24 cellular contexts compared by ENCODE assay signal in genomic region chr9:68794898-68795297, GRCh38.
DNase-seq lines count a peak whose midpoint lies in the region; FAIRE-seq and TF ChIP-seq lines count a peak whose summit lies in the region.
"Had no signal": no experiment of that assay in that cellular context is flagged by ENCODE, and none has a peak within 500 bp of the region (broad histone marks: within the 10 kb centered on the region; RNA-seq: fewer than 3 reads in every experiment).

No MANE protein-coding gene starts in this region.

- 77% methylated on average over 4 of the region's 4 CpGs; no CpG with 5 or more reads in 1 of the 2 experiments for WGBS in H1 (ENCODE audit: extremely low coverage in 1 of 2, insufficient coverage in 1 of 2, insufficient read length in 1 of 2, insufficient replicate concordance in 2 of 2, low coverage in 1 of 2, low lambda C conversion rate in 2 of 2, missing lambda C conversion rate in 1 of 2), 2 experiments

- TF ChIP-seq CTCF in H1 (IDR thresholded peaks at IDR 0.05; ENCODE audit: control extremely low read depth in 1 of 3, insufficient read depth in 1 of 3, low read depth in 1 of 3, low read length in 3 of 3): no peak

- H3K27ac ChIP-seq in H1 (ENCODE audit: low read depth, low read length) (no peak overlapping the region), subcutaneous abdominal adipose tissue (ENCODE audit: low read depth, low read length) (peak overlapping the region; percentile 56)
- H3K27ac ChIP-seq: BLaER1, thyroid gland, VCaP had no signal

- H4K8ac ChIP-seq in H1 (ENCODE audit: extremely low read depth, insufficient read depth, low read length): no peak overlapping the region

- H3K4me1 ChIP-seq in H1 (replicated peaks in 1 of 4; ENCODE audit: control insufficient read depth in 3 of 4, insufficient read depth in 4 of 4, low read length in 3 of 4): peaks cover 0 to 3% (median 0%) of the 10 kb centered on the region in 4 experiments; a peak in 2 of 7 replicates
- H3K4me1 ChIP-seq in subcutaneous abdominal adipose tissue (ENCODE audit: control insufficient read depth in 5 of 5, insufficient read depth in 5 of 5, low read length in 5 of 5): peaks cover 0 to 13% (median 3%) of the 10 kb centered on the region in 5 donors
- H3K4me1 ChIP-seq: HAP-1, thyroid gland had no signal

- TF ChIP-seq POLR2A in H1 (IDR thresholded peaks at IDR 0.05; ENCODE audit: control extremely low read depth in 1 of 2, low read depth in 2 of 2, low read length in 2 of 2): no peak

- no peak overlapping the region for H2BK15ac ChIP-seq in H1 (ENCODE audit: low read length)

- no peak overlapping the region; the same call in 1 of the 2 replicates for H2AFZ ChIP-seq in H1 (ENCODE audit: low read length)

- H2BK5ac ChIP-seq in H1 (ENCODE audit: low read depth, low read length): no peak overlapping the region

- no peaks in the 10 kb centered on the region for H3K36me3 ChIP-seq in H1 (ENCODE audit: control insufficient read depth in 2 of 4, insufficient read depth in 4 of 4, low read length in 3 of 4)
- no peaks in the 10 kb centered on the region for H3K36me3 ChIP-seq in subcutaneous abdominal adipose tissue (ENCODE audit: control insufficient read depth in 5 of 5, insufficient read depth in 5 of 5, low read length in 5 of 5)
- H3K36me3 ChIP-seq: BLaER1, HAP-1, MG63, thyroid gland had no signal

- no peaks in the 10 kb centered on the region for H3K79me2 ChIP-seq in H1 (ENCODE audit: control insufficient read depth in 1 of 2, insufficient read depth in 2 of 2, low read length in 2 of 2)

- POLR2A ChIA-PET in H1 (lab: Charles Lee; ENCODE audit: partially characterized antibody): interaction anchor here (0.8 kb wide), 1 partner anchor 50 kb away, joined by 3 read pairs; no protein-coding TSS in a partner anchor

- DNase-seq in HT-29 (ENCODE audit: low spot score): peak; percentile 23
- no peak for DNase-seq in H1 (ENCODE audit: low read depth in 1 of 2, low spot score in 2 of 2)
- DNase-seq in left kidney (ENCODE audit: low read depth, low spot score): peak; percentile 26
- no peak for DNase-seq in NCI-H2081 treated with DMSO at 0.1 percent for 48 hours (lab: John Stamatoyannopoulos, UW)
- no peak for DNase-seq in middle frontal gyrus (ENCODE audit: extremely low spot score, low spot score)
- no peak for DNase-seq in RKO (ENCODE audit: low spot score)
- DNase-seq: activated CD4-positive, alpha-beta T cell treated with anti-CD3 and anti-CD28 coated beads for 4 hours; activated effector memory CD4-positive, alpha-beta T cell treated with anti-CD3 and anti-CD28 coated beads, Interleukin-2, amount 50 U/mL, for 16 hours; activated naive CD8-positive, alpha-beta T cell treated with anti-CD3 and anti-CD28 coated beads, Interleukin-2, amount 10 ng/mL, durations not matched to agents 7 days and 5 days; activated T-cell treated with anti-CD3 and anti-CD28 coated beads for 4 hours; DMS53; KBM-7; kidney glomerular epithelial cell; MG63; naive thymus-derived CD8-positive, alpha-beta T cell; NCI-H1417; nucleus accumbens; thyroid gland had no signal

- H2BK12ac ChIP-seq in H1 (ENCODE audit: low read depth, low read length): 0 out of 2 replicates have a peak overlapping the region, but pooled peaks have one; percentile 63

- CTCF ChIA-PET in H1 (lab: Charles Lee; ENCODE audit: partially characterized antibody): no interaction called here

- H3K4ac ChIP-seq in H1 (replicated peaks; ENCODE audit: insufficient read length, low read depth, low read length): no peak overlapping the region

- H3K27me3 ChIP-seq in H1 (replicated peaks in 1 of 4; ENCODE audit: control insufficient read depth in 3 of 4, extremely low read depth in 1 of 4, insufficient read depth in 3 of 4, low read length in 3 of 4): no peaks in the 10 kb centered on the region
- no peaks in the 10 kb centered on the region for H3K27me3 ChIP-seq in subcutaneous abdominal adipose tissue (ENCODE audit: control insufficient read depth in 5 of 5, insufficient read depth in 4 of 5, low read length in 5 of 5)
- H3K27me3 ChIP-seq: BLaER1, thyroid gland had no signal

- TF ChIP-seq RAD21 in H1 (IDR thresholded peaks at IDR 0.05 in 1 of 2, conservative IDR thresholded peaks at IDR 0.05 in 1 of 2; ENCODE audit: low read depth in 2 of 2, low read length in 2 of 2): no peak

- H3K79me1 ChIP-seq in H1 (ENCODE audit: low read depth, low read length): no peaks in the 10 kb centered on the region

- H3K4me2 ChIP-seq in H1 (ENCODE audit: insufficient read depth in 1 of 2, low read depth in 2 of 2, low read length in 2 of 2): no peak overlapping the region
- H3K4me2 ChIP-seq: BLaER1 had no signal

- H3K9me3 ChIP-seq in H1 (ENCODE audit: insufficient read depth in 2 of 2, low read depth in 1 of 2, low read length in 1 of 2): no peaks in the 10 kb centered on the region
- no peaks in the 10 kb centered on the region for H3K9me3 ChIP-seq in subcutaneous abdominal adipose tissue (ENCODE audit: control insufficient read depth in 5 of 5, low read length in 5 of 5)
- H3K9me3 ChIP-seq: BLaER1, HAP-1, MG63, thyroid gland had no signal

- no peaks in the 10 kb centered on the region for H4K20me1 ChIP-seq in H1 (replicated peaks in 1 of 2; ENCODE audit: control insufficient read depth in 1 of 2, insufficient read depth in 2 of 2, low read length in 2 of 2)
- H4K20me1 ChIP-seq: BLaER1 had no signal

- no peak overlapping the region for H2BK120ac ChIP-seq in H1 (replicated peaks; ENCODE audit: low read depth, low read length)

- H3K4me3 ChIP-seq in H1 (ENCODE audit: extremely low read depth in 1 of 4, insufficient read depth in 2 of 4, low read depth in 3 of 4, low read length in 4 of 4) (no peak overlapping the region), subcutaneous abdominal adipose tissue (ENCODE audit: low read depth in 1 of 5, low read length in 5 of 5) (peak overlapping the region in 3 of 5 donors; percentile 14 to 31 (median 31))
- H3K4me3 ChIP-seq: BLaER1, HAP-1, MG63, thyroid gland had no signal

- H2AK5ac ChIP-seq in H1 (ENCODE audit: low read depth, low read length): peak overlapping the region; percentile 82; the same call in 1 of the 2 replicates

- H3K23me2 ChIP-seq in H1 (ENCODE audit: low read depth, low read length): no peaks in the 10 kb centered on the region

- FAIRE-seq in H1 (lab: Jason Lieb, UNC): peak; percentile 70
- FAIRE-seq: G401.6, HTR-8/SVneo had no signal

- TF ChIP-seq EP300 in H1 (IDR thresholded peaks at IDR 0.05; ENCODE audit: borderline replicate concordance in 1 of 2, low read depth in 2 of 2, low read length in 2 of 2): no peak

- H2BK20ac ChIP-seq in H1 (ENCODE audit: low read length): no peak overlapping the region

- no peak overlapping the region for H3K14ac ChIP-seq in H1 (ENCODE audit: insufficient read length)

- no peak overlapping the region for H4K91ac ChIP-seq in H1 (replicated peaks; ENCODE audit: insufficient read length, low read length)

- no peak overlapping the region for H4K5ac ChIP-seq in H1 (ENCODE audit: insufficient read length, low read depth, low read length)

- peak overlapping the region; percentile 15; the same call in 1 of the 2 replicates for H3K18ac ChIP-seq in H1 (ENCODE audit: extremely low read depth, low read length)

- no peak overlapping the region for H3K9ac ChIP-seq in H1 (replicated peaks in 1 of 4; ENCODE audit: extremely low read depth in 1 of 4, low read depth in 3 of 4, low read length in 3 of 4)
- H3K9ac ChIP-seq in subcutaneous abdominal adipose tissue (ENCODE audit: low read length in 5 of 5): peak overlapping the region in 1 of 5 donors; percentile 20
- H3K9ac ChIP-seq: BLaER1 had no signal

- no peak overlapping the region for H3K23ac ChIP-seq in H1 (ENCODE audit: insufficient read length)

- no peak overlapping the region for H3K56ac ChIP-seq in H1 (replicated peaks; ENCODE audit: insufficient read length, low read depth, low read length)

TF ChIP-seq in H1, 55 proteins besides CTCF, POLR2A, EP300 and RAD21:
- TF ChIP-seq EZH2 (IDR thresholded peaks at IDR 0.05; ENCODE audit: low read depth, low read length, severe bottlenecking): no peak
- 0 out of 2 replicates have a peak, but pooled peaks have one; percentile 9 for TF ChIP-seq CEBPB (IDR thresholded peaks at IDR 0.05; ENCODE audit: low read depth, low read length)

Comparison
In these comparisons a context has a peak if more than half of its experiments do, and no peak if none do; other contexts are left out.
1. DNase-seq: peak in HT-29 (single experiment) and left kidney (single experiment); none in H1 (0 of 2), NCI-H2081 treated with DMSO at 0.1 percent for 48 hours (single experiment), middle frontal gyrus (single experiment) and RKO (single experiment).
2. H3K4me3 ChIP-seq: peak in subcutaneous abdominal adipose tissue (3 of 5); none in H1 (0 of 4).